Comparison of ENCODE assay signal across 2 cellular contexts in the genomic region with DNA sequence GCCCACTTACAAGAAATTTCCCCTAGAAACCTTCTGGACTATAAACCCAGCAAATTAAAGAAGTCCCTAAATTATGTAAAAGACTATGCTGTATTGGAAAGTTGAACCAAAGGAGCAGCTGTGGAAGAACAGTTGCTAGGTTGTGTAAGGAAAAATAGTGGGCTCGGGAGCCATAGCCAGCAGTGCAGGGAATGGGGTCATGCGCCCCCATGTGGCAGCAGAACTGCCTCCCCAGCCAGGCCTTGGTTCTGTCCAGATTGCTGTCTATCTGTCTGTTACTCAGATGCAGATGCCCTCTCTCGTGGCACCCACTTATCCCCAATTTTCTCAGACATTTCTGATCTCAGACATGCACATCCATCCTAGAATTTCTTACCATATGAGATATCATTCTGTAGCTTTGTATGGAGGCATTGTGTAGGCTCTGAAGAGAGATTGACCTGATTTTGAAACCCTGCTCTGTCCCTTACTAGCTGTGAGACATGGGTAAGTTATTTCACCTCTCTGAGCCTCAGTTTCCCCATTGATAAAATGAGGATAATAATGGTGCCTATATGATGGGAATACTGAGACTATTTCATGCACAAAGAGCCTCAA.
TF ChIP-seq lines count a peak whose summit lies in the region.

No MANE protein-coding gene starts in this region.

TF ChIP-seq in HCT116, 20 proteins besides CTCF, POLR2A, EP300 and RAD21:
- TF ChIP-seq, protein P1, sequence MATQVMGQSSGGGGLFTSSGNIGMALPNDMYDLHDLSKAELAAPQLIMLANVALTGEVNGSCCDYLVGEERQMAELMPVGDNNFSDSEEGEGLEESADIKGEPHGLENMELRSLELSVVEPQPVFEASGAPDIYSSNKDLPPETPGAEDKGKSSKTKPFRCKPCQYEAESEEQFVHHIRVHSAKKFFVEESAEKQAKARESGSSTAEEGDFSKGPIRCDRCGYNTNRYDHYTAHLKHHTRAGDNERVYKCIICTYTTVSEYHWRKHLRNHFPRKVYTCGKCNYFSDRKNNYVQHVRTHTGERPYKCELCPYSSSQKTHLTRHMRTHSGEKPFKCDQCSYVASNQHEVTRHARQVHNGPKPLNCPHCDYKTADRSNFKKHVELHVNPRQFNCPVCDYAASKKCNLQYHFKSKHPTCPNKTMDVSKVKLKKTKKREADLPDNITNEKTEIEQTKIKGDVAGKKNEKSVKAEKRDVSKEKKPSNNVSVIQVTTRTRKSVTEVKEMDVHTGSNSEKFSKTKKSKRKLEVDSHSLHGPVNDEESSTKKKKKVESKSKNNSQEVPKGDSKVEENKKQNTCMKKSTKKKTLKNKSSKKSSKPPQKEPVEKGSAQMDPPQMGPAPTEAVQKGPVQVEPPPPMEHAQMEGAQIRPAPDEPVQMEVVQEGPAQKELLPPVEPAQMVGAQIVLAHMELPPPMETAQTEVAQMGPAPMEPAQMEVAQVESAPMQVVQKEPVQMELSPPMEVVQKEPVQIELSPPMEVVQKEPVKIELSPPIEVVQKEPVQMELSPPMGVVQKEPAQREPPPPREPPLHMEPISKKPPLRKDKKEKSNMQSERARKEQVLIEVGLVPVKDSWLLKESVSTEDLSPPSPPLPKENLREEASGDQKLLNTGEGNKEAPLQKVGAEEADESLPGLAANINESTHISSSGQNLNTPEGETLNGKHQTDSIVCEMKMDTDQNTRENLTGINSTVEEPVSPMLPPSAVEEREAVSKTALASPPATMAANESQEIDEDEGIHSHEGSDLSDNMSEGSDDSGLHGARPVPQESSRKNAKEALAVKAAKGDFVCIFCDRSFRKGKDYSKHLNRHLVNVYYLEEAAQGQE (IDR thresholded peaks at IDR 0.05; ENCODE audit: low read depth) = no peak
- no peak for TF ChIP-seq EGR1 (IDR thresholded peaks at IDR 0.05; ENCODE audit: low read depth)
- TF ChIP-seq EZH2 (IDR thresholded peaks at IDR 0.05) = no peak
- TF ChIP-seq POLR2AphosphoS5 (IDR thresholded peaks at IDR 0.05; ENCODE audit: low read depth, low read length) = no peak
- TF ChIP-seq TCF7L2 (IDR thresholded peaks at IDR 0.05; ENCODE audit: borderline replicate concordance, extremely low read depth, insufficient read depth, insufficient read length) = no peak
- no peak for TF ChIP-seq SP1 (IDR thresholded peaks at IDR 0.05; ENCODE audit: low read depth)
- no peak for TF ChIP-seq ELF1 (IDR thresholded peaks at IDR 0.05; ENCODE audit: borderline replicate concordance, low read depth)
- no peak for TF ChIP-seq SRF (IDR thresholded peaks at IDR 0.05; ENCODE audit: low read depth)
- TF ChIP-seq JUND (IDR thresholded peaks at IDR 0.05) = no peak
- TF ChIP-seq ZFX (IDR thresholded peaks at IDR 0.05) = no peak
- no peak for TF ChIP-seq ZNF274 (IDR thresholded peaks at IDR 0.05; ENCODE audit: low read depth, low read length)
- TF ChIP-seq CEBPB (IDR thresholded peaks at IDR 0.05; ENCODE audit: low read depth) = no peak
- TF ChIP-seq, protein P2, sequence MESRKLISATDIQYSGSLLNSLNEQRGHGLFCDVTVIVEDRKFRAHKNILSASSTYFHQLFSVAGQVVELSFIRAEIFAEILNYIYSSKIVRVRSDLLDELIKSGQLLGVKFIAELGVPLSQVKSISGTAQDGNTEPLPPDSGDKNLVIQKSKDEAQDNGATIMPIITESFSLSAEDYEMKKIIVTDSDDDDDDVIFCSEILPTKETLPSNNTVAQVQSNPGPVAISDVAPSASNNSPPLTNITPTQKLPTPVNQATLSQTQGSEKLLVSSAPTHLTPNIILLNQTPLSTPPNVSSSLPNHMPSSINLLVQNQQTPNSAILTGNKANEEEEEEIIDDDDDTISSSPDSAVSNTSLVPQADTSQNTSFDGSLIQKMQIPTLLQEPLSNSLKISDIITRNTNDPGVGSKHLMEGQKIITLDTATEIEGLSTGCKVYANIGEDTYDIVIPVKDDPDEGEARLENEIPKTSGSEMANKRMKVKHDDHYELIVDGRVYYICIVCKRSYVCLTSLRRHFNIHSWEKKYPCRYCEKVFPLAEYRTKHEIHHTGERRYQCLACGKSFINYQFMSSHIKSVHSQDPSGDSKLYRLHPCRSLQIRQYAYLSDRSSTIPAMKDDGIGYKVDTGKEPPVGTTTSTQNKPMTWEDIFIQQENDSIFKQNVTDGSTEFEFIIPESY (IDR thresholded peaks at IDR 0.05; ENCODE audit: extremely low read depth, insufficient replicate concordance, low read length) = no peak
- TF ChIP-seq, protein P3, sequence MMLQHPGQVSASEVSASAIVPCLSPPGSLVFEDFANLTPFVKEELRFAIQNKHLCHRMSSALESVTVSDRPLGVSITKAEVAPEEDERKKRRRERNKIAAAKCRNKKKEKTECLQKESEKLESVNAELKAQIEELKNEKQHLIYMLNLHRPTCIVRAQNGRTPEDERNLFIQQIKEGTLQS (IDR thresholded peaks at IDR 0.05) = no peak
- no peak for TF ChIP-seq YY1 (IDR thresholded peaks at IDR 0.05; ENCODE audit: extremely low read depth, insufficient replicate concordance, low read depth, low read length)
- TF ChIP-seq SIN3A (IDR thresholded peaks at IDR 0.05; ENCODE audit: low read depth) = no peak
- no peak for TF ChIP-seq EZH2phosphoT487 (IDR thresholded peaks at IDR 0.05; ENCODE audit: borderline replicate concordance)

TF ChIP-seq in K562, 482 proteins besides CTCF, POLR2A, EP300 and RAD21:
- TF ChIP-seq, protein P4, sequence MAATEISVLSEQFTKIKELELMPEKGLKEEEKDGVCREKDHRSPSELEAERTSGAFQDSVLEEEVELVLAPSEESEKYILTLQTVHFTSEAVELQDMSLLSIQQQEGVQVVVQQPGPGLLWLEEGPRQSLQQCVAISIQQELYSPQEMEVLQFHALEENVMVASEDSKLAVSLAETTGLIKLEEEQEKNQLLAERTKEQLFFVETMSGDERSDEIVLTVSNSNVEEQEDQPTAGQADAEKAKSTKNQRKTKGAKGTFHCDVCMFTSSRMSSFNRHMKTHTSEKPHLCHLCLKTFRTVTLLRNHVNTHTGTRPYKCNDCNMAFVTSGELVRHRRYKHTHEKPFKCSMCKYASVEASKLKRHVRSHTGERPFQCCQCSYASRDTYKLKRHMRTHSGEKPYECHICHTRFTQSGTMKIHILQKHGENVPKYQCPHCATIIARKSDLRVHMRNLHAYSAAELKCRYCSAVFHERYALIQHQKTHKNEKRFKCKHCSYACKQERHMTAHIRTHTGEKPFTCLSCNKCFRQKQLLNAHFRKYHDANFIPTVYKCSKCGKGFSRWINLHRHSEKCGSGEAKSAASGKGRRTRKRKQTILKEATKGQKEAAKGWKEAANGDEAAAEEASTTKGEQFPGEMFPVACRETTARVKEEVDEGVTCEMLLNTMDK (IDR thresholded peaks at IDR 0.05; ENCODE audit: borderline replicate concordance, insufficient read depth, low read depth, low read length, poor library complexity, severe bottlenecking) = peak; percentile 74
- TF ChIP-seq SMC3 (conservative IDR thresholded peaks at IDR 0.05; ENCODE audit: insufficient read depth, low read depth, low read length) (peak; percentile 69), MIER1 (IDR thresholded peaks at IDR 0.05; ENCODE audit: low read depth) (no peak), TRIM28 (IDR thresholded peaks at IDR 0.05) (no peak), PCBP1 (IDR thresholded peaks at IDR 0.05; ENCODE audit: low read depth, low read length, poor library complexity, severe bottlenecking) (no peak), TCF7 (IDR thresholded peaks at IDR 0.05; ENCODE audit: borderline replicate concordance) (no peak)
